In genomic region chr16:27224271-27224737, GRCh38 we compare ENCODE assay signal across 21 cellular contexts. TPM values are rescaled to one million over a fixed set of nuclear protein-coding genes. Genes with fewer than 3 reads are reported as not detected.
DNase-seq lines count a peak whose midpoint lies in the region; ATAC-seq and TF ChIP-seq lines count a peak whose summit lies in the region.
"Had no signal": no experiment of that assay in that cellular context is flagged by ENCODE, and none has a peak within 500 bp of the region (broad histone marks: within the 10 kb centered on the region; RNA-seq: fewer than 3 reads in every experiment).

No MANE protein-coding gene starts in this region.

- no peak overlapping the region for H3K4me3 ChIP-seq in CD4-positive, alpha-beta memory T cell (ENCODE audit: low read length in 2 of 2)
- H3K4me3 ChIP-seq in IMR-90 (ENCODE audit: insufficient read depth, low read depth, low read length): no peak overlapping the region
- no peak overlapping the region for H3K4me3 ChIP-seq in naive thymus-derived CD4-positive, alpha-beta T cell (ENCODE audit: low read length)
- H3K4me3 ChIP-seq in CD8-positive, alpha-beta memory T cell (ENCODE audit: low read length): no peak overlapping the region
- H3K4me3 ChIP-seq: HAP-1, heart left ventricle, MG63, prostate gland, SJCRH30, tibial nerve had no signal

- H3K79me1 ChIP-seq in IMR-90 (ENCODE audit: low read depth in 1 of 2, low read length in 2 of 2): peaks cover 0 to 18% of the 10 kb centered on the region in 2 experiments; a peak in 2 of 4 replicates

- H2AK9ac ChIP-seq in IMR-90 (replicated peaks; ENCODE audit: low read depth, low read length, poor library complexity): no peak overlapping the region

- no peaks in the 10 kb centered on the region; the same call in 1 of the 2 replicates for H4K20me1 ChIP-seq in IMR-90 (ENCODE audit: insufficient read depth, low read length)

- H3K14ac ChIP-seq in IMR-90 (replicated peaks; ENCODE audit: low read depth, low read length): no peak overlapping the region

- H4K91ac ChIP-seq in IMR-90 (ENCODE audit: insufficient read depth, low read depth, low read length): peak overlapping the region; percentile 96

- no peaks in the 10 kb centered on the region for H3K27me3 Mint-ChIP-seq in CD4-positive, alpha-beta memory T cell
- peaks cover 2% of the 10 kb centered on the region for H3K27me3 Mint-ChIP-seq in brain
- H3K27me3 Mint-ChIP-seq in naive thymus-derived CD4-positive, alpha-beta T cell: no peaks in the 10 kb centered on the region
- peaks cover 0 to 1% of the 10 kb centered on the region in 2 donors for H3K27me3 Mint-ChIP-seq in CD8-positive, alpha-beta memory T cell
- H3K27me3 Mint-ChIP-seq: T-cell had no signal

- H2BK20ac ChIP-seq in IMR-90 (ENCODE audit: low read depth, low read length): peak overlapping the region; percentile 91; the same call in 1 of the 2 replicates

- TF ChIP-seq POLR2A in IMR-90 (IDR thresholded peaks at IDR 0.05; ENCODE audit: low read depth, low read length): no peak

- no peak overlapping the region for H3K56ac ChIP-seq in IMR-90 (ENCODE audit: extremely low read depth, insufficient read depth, low read length)

- H3K23ac ChIP-seq in IMR-90 (ENCODE audit: low read depth, low read length): no peak overlapping the region

- peak overlapping the region; percentile 91; the same call in 1 of the 2 replicates for H2BK120ac ChIP-seq in IMR-90 (ENCODE audit: low read depth, low read length)

- POLR2A ChIA-PET in CD4-positive, alpha-beta memory T cell (lab: Charles Lee; ENCODE audit: partially characterized antibody): interaction anchor here (1.0 to 6.4 kb wide), 5 partner anchors 11 to 236 kb away, joined by 5 to 47 read pairs (median 8); partner anchors contain the start of gene KDM8
- POLR2A ChIA-PET in IMR-90 (lab: Charles Lee; ENCODE audit: unreplicated experiment): no interaction called here
- POLR2A ChIA-PET in naive thymus-derived CD4-positive, alpha-beta T cell (lab: Charles Lee): interaction anchor here (0.7 to 8.5 kb wide), 4 partner anchors 10 to 20 kb away, joined by 3 to 48 read pairs (median 4); partner anchors contain the start of gene KDM8
- POLR2A ChIA-PET in CD8-positive, alpha-beta memory T cell (lab: Charles Lee): no interaction called here

- peaks cover 20% of the 10 kb centered on the region for H3K9me1 ChIP-seq in IMR-90 (ENCODE audit: insufficient read depth, low read length)

- peaks cover 5 to 24% of the 10 kb centered on the region in 2 donors for H3K36me3 Mint-ChIP-seq in CD4-positive, alpha-beta memory T cell
- H3K36me3 Mint-ChIP-seq in brain: no peaks in the 10 kb centered on the region
- H3K36me3 Mint-ChIP-seq in naive thymus-derived CD4-positive, alpha-beta T cell: peaks cover 0 to 26% (median 4%) of the 10 kb centered on the region in 5 donors
- peaks cover 0 to 57% (median 3%) of the 10 kb centered on the region in 3 donors for H3K36me3 Mint-ChIP-seq in CD8-positive, alpha-beta memory T cell

- no peak for ATAC-seq in IMR-90 (ENCODE audit: low read depth)
- ATAC-seq in naive thymus-derived CD4-positive, alpha-beta T cell: no peak
- no peak for ATAC-seq in GM21529 (IDR thresholded peaks at IDR 0.05; ENCODE audit: unreplicated experiment)
- ATAC-seq: heart left ventricle, T-cell had no signal

- no peak overlapping the region for H3K9ac ChIP-seq in IMR-90 (ENCODE audit: low read depth, low read length)

- no peak overlapping the region for H3K4me2 ChIP-seq in IMR-90 (ENCODE audit: low read depth, low read length)

- H2BK5ac ChIP-seq in IMR-90 (ENCODE audit: low read depth, low read length, poor library complexity, severe bottlenecking): peak overlapping the region; percentile 93

- peak overlapping the region; percentile 98 for H3K4ac ChIP-seq in IMR-90 (ENCODE audit: low read depth, low read length)

- WGBS in IMR-90 (ENCODE audit: extremely low coverage in 2 of 2, insufficient read length in 1 of 2), 2 experiments: 95% methylated on average over 13 of the region's 14 CpGs; no CpG with 5 or more reads in 1 of the 2 experiments

- H4K5ac ChIP-seq in IMR-90 (ENCODE audit: low read depth, low read length): no peak overlapping the region

- peak overlapping the region; percentile 37 to 96; a peak in 2 of 4 replicates for H4K8ac ChIP-seq in IMR-90 (ENCODE audit: low read depth in 2 of 2, low read length in 2 of 2)

- CTCF ChIA-PET in CD4-positive, alpha-beta memory T cell (lab: Charles Lee; ENCODE audit: partially characterized antibody): interaction anchor here (1.3 to 7.2 kb wide), 4 partner anchors 13 to 143 kb away, joined by 3 to 28 read pairs (median 6); no protein-coding TSS in a partner anchor
- CTCF ChIA-PET in IMR-90 (lab: Yijun Ruan, JAX): interaction anchor here (0.8 kb wide), 1 partner anchor 144 kb away, joined by 4 read pairs; no protein-coding TSS in a partner anchor
- CTCF ChIA-PET in naive thymus-derived CD4-positive, alpha-beta T cell (lab: Charles Lee): interaction anchor here (2.2 kb wide), 1 partner anchor 10 kb away, joined by 9 read pairs; no protein-coding TSS in a partner anchor
- CTCF ChIA-PET in CD8-positive, alpha-beta memory T cell (lab: Charles Lee): interaction anchor here (1.2 to 3.4 kb wide), 4 partner anchors 11 to 144 kb away, joined by 3 to 20 read pairs (median 10); no protein-coding TSS in a partner anchor

- TF ChIP-seq CTCF in IMR-90 (conservative IDR thresholded peaks at IDR 0.05; ENCODE audit: low read depth, low read length) (no peak), brain (conservative IDR thresholded peaks at IDR 0.05) (no peak)

- in situ Hi-C loops in IMR-90 (cut with MboI; ENCODE audit: low sequenced_read_pairs): no loop called here

- DNase-seq in CD4-positive, alpha-beta memory T cell: no peak
- DNase-seq in IMR-90 (no peak), NCI-H69 (lab: John Stamatoyannopoulos, UW) (no peak)
- no peak for DNase-seq in naive thymus-derived CD4-positive, alpha-beta T cell
- DNase-seq in activated CD8-positive, alpha-beta memory T cell treated with anti-CD3 and anti-CD28 coated beads, Interleukin-2, amount 50 U/mL, for 48 hours: no peak
- no peak for DNase-seq in CD8-positive, alpha-beta memory T cell
- DNase-seq: activated CD4-positive, alpha-beta T cell treated with anti-CD3 and anti-CD28 coated beads, Interleukin-2, amount 50 U/mL, for 1 hour; MG63; NCI-H1417 treated with DMSO at 0.1 percent for 48 hours; NCI-H510A; NK-92 treated with Interleukin-12 subunit alpha and Interleukin-12 subunit beta, amount 100 ng/mL, for 24 hours; SJCRH30; stimulated activated CD4-positive, alpha-beta T cell treated with anti-CD3 and anti-CD28 coated beads, Interleukin-2, amount 100 ng/mL, for 24 hours; stimulated activated naive CD4-positive, alpha-beta T cell; T-cell had no signal

- no peak overlapping the region for H2AFZ ChIP-seq in IMR-90 (replicated peaks; ENCODE audit: low read length, poor library complexity)

- H3K27me3 ChIP-seq in CD4-positive, alpha-beta memory T cell (ENCODE audit: insufficient read depth, low read length): no peaks in the 10 kb centered on the region
- H3K27me3 ChIP-seq in IMR-90 (ENCODE audit: control insufficient read depth, insufficient read depth, low read length): no peaks in the 10 kb centered on the region
- H3K27me3 ChIP-seq in naive thymus-derived CD4-positive, alpha-beta T cell (ENCODE audit: control insufficient read depth in 2 of 2, insufficient read depth in 2 of 2, low read length in 2 of 2): no peaks in the 10 kb centered on the region
- H3K27me3 ChIP-seq in CD8-positive, alpha-beta memory T cell (ENCODE audit: insufficient read depth, low read length, poor library complexity, severe bottlenecking): no peaks in the 10 kb centered on the region
- H3K27me3 ChIP-seq: heart left ventricle, MG63, SJCRH30, tibial nerve had no signal

- no peak overlapping the region for H3K27ac ChIP-seq in CD4-positive, alpha-beta memory T cell (ENCODE audit: low read depth, low read length)
- H3K27ac ChIP-seq in IMR-90 (ENCODE audit: insufficient read depth, low read length): 0 out of 2 replicates have a peak overlapping the region, but pooled peaks have one; percentile 75
- H3K27ac ChIP-seq in naive thymus-derived CD4-positive, alpha-beta T cell (ENCODE audit: low read depth, low read length): no peak overlapping the region
- H3K27ac ChIP-seq in CD8-positive, alpha-beta memory T cell (ENCODE audit: low read depth, low read length): no peak overlapping the region
- H3K27ac ChIP-seq: prostate gland, tibial nerve had no signal

- intact Hi-C loops in CD4-positive, alpha-beta memory T cell (cut with micrococcal nuclease): no loop called here
- intact Hi-C loops in IMR-90 (cut with micrococcal nuclease): no loop called here
- intact Hi-C loops in naive thymus-derived CD4-positive, alpha-beta T cell (cut with micrococcal nuclease): no loop called here

- BruUV-seq in IMR-90 (replicated peaks; lab: Mats Ljungman, UMichigan): no TSS peak

- H2AK5ac ChIP-seq in IMR-90 (ENCODE audit: low read depth, low read length): peak overlapping the region; percentile 92; the same call in 1 of the 2 replicates

- peaks cover 11% of the 10 kb centered on the region for H3K36me3 ChIP-seq in CD4-positive, alpha-beta memory T cell (ENCODE audit: insufficient read depth, low read length)
- H3K36me3 ChIP-seq in IMR-90 (ENCODE audit: control insufficient read depth, insufficient read depth, low read length): peaks cover 25% of the 10 kb centered on the region
- H3K36me3 ChIP-seq in naive thymus-derived CD4-positive, alpha-beta T cell (ENCODE audit: control insufficient read depth in 2 of 3, insufficient read depth in 3 of 3, low read length in 3 of 3): peaks cover 0 to 65% (median 4%) of the 10 kb centered on the region in 3 experiments
- H3K36me3 ChIP-seq in CD8-positive, alpha-beta memory T cell (ENCODE audit: insufficient read depth, low read length): no peaks in the 10 kb centered on the region
- H3K36me3 ChIP-seq: prostate gland, SJCRH30 had no signal

- no peaks in the 10 kb centered on the region for H3K9me3 Mint-ChIP-seq in CD4-positive, alpha-beta memory T cell
- H3K9me3 Mint-ChIP-seq in brain: no peaks in the 10 kb centered on the region
- no peaks in the 10 kb centered on the region for H3K9me3 Mint-ChIP-seq in naive thymus-derived CD4-positive, alpha-beta T cell
- no peaks in the 10 kb centered on the region for H3K9me3 Mint-ChIP-seq in CD8-positive, alpha-beta memory T cell
- H3K9me3 Mint-ChIP-seq: T-cell had no signal

- H2BK15ac ChIP-seq in IMR-90 (ENCODE audit: low read depth, low read length): peak overlapping the region; percentile 98; the same call in 2 of the 3 replicates

- dilution Hi-C loops in IMR-90 (cut with HindIII; ENCODE audit: low sequenced_read_pairs, unreplicated experiment): no loop called here

- H3K4me1 Mint-ChIP-seq in CD4-positive, alpha-beta memory T cell: peaks cover 8 to 30% (median 18%) of the 10 kb centered on the region in 4 donors
- peaks cover 26% of the 10 kb centered on the region for H3K4me1 Mint-ChIP-seq in brain
- peaks cover 18 to 44% (median 28%) of the 10 kb centered on the region in 7 donors for H3K4me1 Mint-ChIP-seq in naive thymus-derived CD4-positive, alpha-beta T cell
- peaks cover 15 to 26% (median 16%) of the 10 kb centered on the region in 3 donors for H3K4me1 Mint-ChIP-seq in CD8-positive, alpha-beta memory T cell

- H3K27ac Mint-ChIP-seq in CD4-positive, alpha-beta memory T cell: peak overlapping the region in 6 of 7 donors; percentile 8 to 86 (median 60)
- H3K27ac Mint-ChIP-seq in brain: peak overlapping the region in 3 of 5 experiments; percentile 50 to 62 (median 52)
- peak overlapping the region in 8 of 9 donors; percentile 15 to 91 (median 74) for H3K27ac Mint-ChIP-seq in naive thymus-derived CD4-positive, alpha-beta T cell
- peak overlapping the region in 4 of 8 donors; percentile 37 to 85 (median 80) for H3K27ac Mint-ChIP-seq in CD8-positive, alpha-beta memory T cell

- no peak for TF ChIP-seq RAD21 in IMR-90 (IDR thresholded peaks at IDR 0.05; ENCODE audit: low read length)

- no peaks in the 10 kb centered on the region for H3K9me3 ChIP-seq in CD4-positive, alpha-beta memory T cell (ENCODE audit: control insufficient read depth in 1 of 2, low read length in 2 of 2)
- H3K9me3 ChIP-seq in IMR-90 (ENCODE audit: control insufficient read depth, insufficient read depth, low read length): no peaks in the 10 kb centered on the region
- no peaks in the 10 kb centered on the region for H3K9me3 ChIP-seq in naive thymus-derived CD4-positive, alpha-beta T cell (ENCODE audit: control insufficient read depth in 2 of 3, low read length in 3 of 3)
- H3K9me3 ChIP-seq in CD8-positive, alpha-beta memory T cell (ENCODE audit: low read length): no peaks in the 10 kb centered on the region
- H3K9me3 ChIP-seq: HAP-1, heart left ventricle, MG63, prostate gland, SJCRH30, tibial nerve had no signal

- H3K4me1 ChIP-seq in CD4-positive, alpha-beta memory T cell (ENCODE audit: insufficient read depth, low read length): peaks cover 7% of the 10 kb centered on the region
- peaks cover 23% of the 10 kb centered on the region for H3K4me1 ChIP-seq in IMR-90 (ENCODE audit: control insufficient read depth, insufficient read depth, low read length)
- peaks cover 0 to 8% of the 10 kb centered on the region in 2 donors for H3K4me1 ChIP-seq in naive thymus-derived CD4-positive, alpha-beta T cell (ENCODE audit: control insufficient read depth in 2 of 2, insufficient read depth in 2 of 2, low read length in 2 of 2)
- H3K4me1 ChIP-seq in CD8-positive, alpha-beta memory T cell (ENCODE audit: insufficient read depth, low read length): peaks cover under 1% of the 10 kb centered on the region
- H3K4me1 ChIP-seq: HAP-1 had no signal

- H3K4me3 Mint-ChIP-seq in CD4-positive, alpha-beta memory T cell: no peak overlapping the region
- no peak overlapping the region for H3K4me3 Mint-ChIP-seq in brain
- no peak overlapping the region for H3K4me3 Mint-ChIP-seq in naive thymus-derived CD4-positive, alpha-beta T cell
- peak overlapping the region in 1 of 7 donors; percentile 68 for H3K4me3 Mint-ChIP-seq in CD8-positive, alpha-beta memory T cell
- H3K4me3 Mint-ChIP-seq: T-cell had no signal

- H3K18ac ChIP-seq in IMR-90 (ENCODE audit: low read depth, low read length): no peak overlapping the region; the same call in 1 of the 2 replicates

RNA-seq across cellular contexts. Expression of gene KDM8, which starts 21.0 kb away (rescaled TPM):
- 10 to 100 TPM; 28.6 to 31.0 TPM for total RNA-seq in CD4-positive, alpha-beta memory T cell
- 1 to 10 TPM; 4.8 to 8.1 TPM for polyA plus RNA-seq in CD4-positive, alpha-beta memory T cell
- total RNA-seq in IMR-90 (2012; rRNA removed): 3.2 and 3.6 TPM in 2 replicates
- polyA plus RNA-seq in IMR-90 (2012; rRNA removed): 3.8 and 4.3 TPM in 2 replicates
- polyA plus RNA-seq in IMR-90 (2012; cell fraction: cytosol; rRNA removed): 2.5 and 3.1 TPM in 2 replicates
- polyA plus RNA-seq in IMR-90 (2012; cell fraction: nucleus; rRNA removed; ENCODE audit: low replicate concordance): 8.7 and 13.5 TPM in 2 replicates
- polyA plus RNA-seq in brain (ENCODE audit: insufficient read depth, low read depth, low replicate concordance): 6.4 TPM
- 10 to 100 TPM; 15.6 to 34.4 (median 19.0) TPM for total RNA-seq in naive thymus-derived CD4-positive, alpha-beta T cell
- 10 to 100 TPM in 1 of 2 donors, 1 to 10 TPM in 1; 10.0 to 15.4 TPM for polyA plus RNA-seq in naive thymus-derived CD4-positive, alpha-beta T cell
- 10 to 100 TPM in 1 of 2 experiments, 1 to 10 TPM in 1; 9.1 to 10.8 TPM for total RNA-seq in CD8-positive, alpha-beta memory T cell
- polyA plus RNA-seq in CD8-positive, alpha-beta memory T cell: 5.6 TPM

RNA-seq across cellular contexts. Expression of gene NSMCE1, which starts 44.3 kb away (rescaled TPM):
- total RNA-seq in CD4-positive, alpha-beta memory T cell: 10 to 100 TPM; 66.6 to 70.7 TPM
- 100 to 1,000 TPM; 142 to 202 TPM for polyA plus RNA-seq in CD4-positive, alpha-beta memory T cell
- total RNA-seq in IMR-90 (2012; rRNA removed): 120 and 130 TPM in 2 replicates
- polyA plus RNA-seq in IMR-90 (2012; rRNA removed) (47.5 and 48.0 TPM in 2 replicates), brain (ENCODE audit: insufficient read depth, low read depth, low replicate concordance) (140 TPM)
- polyA plus RNA-seq in IMR-90 (2012; cell fraction: cytosol; rRNA removed): 36.6 and 48.8 TPM in 2 replicates
- polyA plus RNA-seq in IMR-90 (2012; cell fraction: nucleus; rRNA removed; ENCODE audit: low replicate concordance): 13.4 and 21.5 TPM in 2 replicates
- total RNA-seq in naive thymus-derived CD4-positive, alpha-beta T cell: 100 to 1,000 TPM in 1 of 5 experiments, 10 to 100 TPM in 4; 45.5 to 106 (median 70.2) TPM
- 100 to 1,000 TPM; 200 to 220 TPM for polyA plus RNA-seq in naive thymus-derived CD4-positive, alpha-beta T cell
- 100 to 1,000 TPM; 103 to 114 TPM for total RNA-seq in CD8-positive, alpha-beta memory T cell
- 132 TPM for polyA plus RNA-seq in CD8-positive, alpha-beta memory T cell

Comparison
In these comparisons a context has a peak if more than half of its experiments do, and no peak if none do; other contexts are left out.
1. POLR2A ChIA-PET loops: an anchor here in CD4-positive, alpha-beta memory T cell (1.0 to 6.4 kb wide) and naive thymus-derived CD4-positive, alpha-beta T cell (0.7 to 8.5 kb wide); none called in IMR-90 and CD8-positive, alpha-beta memory T cell.